ENCODE assay signal across 2 cellular contexts in the genomic region with DNA sequence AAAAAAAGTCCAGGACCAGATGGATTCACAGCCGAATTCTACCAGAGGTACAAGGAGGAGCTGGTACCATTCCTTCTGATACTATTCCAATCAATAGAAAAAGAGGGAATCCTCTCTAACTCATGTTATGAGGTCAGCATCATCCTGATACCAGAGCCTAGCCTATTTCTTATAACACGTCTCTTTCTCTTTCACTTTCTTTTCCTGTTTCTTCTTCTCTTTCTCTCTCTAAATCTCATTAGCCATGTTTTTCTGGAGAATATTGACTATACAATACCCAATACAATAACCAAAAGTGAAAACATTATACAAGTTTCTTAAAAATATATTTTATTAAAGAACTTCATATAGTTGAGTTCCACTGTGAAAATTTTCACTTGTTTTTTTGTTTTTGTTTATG.
TF ChIP-seq lines count a peak whose summit lies in the region.

No MANE protein-coding gene starts in this region.

TF ChIP-seq in SK-N-SH, 30 proteins besides CTCF, POLR2A, EP300 and RAD21 (continued from another document):
- TF ChIP-seq, protein P1, sequence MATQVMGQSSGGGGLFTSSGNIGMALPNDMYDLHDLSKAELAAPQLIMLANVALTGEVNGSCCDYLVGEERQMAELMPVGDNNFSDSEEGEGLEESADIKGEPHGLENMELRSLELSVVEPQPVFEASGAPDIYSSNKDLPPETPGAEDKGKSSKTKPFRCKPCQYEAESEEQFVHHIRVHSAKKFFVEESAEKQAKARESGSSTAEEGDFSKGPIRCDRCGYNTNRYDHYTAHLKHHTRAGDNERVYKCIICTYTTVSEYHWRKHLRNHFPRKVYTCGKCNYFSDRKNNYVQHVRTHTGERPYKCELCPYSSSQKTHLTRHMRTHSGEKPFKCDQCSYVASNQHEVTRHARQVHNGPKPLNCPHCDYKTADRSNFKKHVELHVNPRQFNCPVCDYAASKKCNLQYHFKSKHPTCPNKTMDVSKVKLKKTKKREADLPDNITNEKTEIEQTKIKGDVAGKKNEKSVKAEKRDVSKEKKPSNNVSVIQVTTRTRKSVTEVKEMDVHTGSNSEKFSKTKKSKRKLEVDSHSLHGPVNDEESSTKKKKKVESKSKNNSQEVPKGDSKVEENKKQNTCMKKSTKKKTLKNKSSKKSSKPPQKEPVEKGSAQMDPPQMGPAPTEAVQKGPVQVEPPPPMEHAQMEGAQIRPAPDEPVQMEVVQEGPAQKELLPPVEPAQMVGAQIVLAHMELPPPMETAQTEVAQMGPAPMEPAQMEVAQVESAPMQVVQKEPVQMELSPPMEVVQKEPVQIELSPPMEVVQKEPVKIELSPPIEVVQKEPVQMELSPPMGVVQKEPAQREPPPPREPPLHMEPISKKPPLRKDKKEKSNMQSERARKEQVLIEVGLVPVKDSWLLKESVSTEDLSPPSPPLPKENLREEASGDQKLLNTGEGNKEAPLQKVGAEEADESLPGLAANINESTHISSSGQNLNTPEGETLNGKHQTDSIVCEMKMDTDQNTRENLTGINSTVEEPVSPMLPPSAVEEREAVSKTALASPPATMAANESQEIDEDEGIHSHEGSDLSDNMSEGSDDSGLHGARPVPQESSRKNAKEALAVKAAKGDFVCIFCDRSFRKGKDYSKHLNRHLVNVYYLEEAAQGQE (IDR thresholded peaks at IDR 0.05; ENCODE audit: low read depth, low read length) = no peak
- no peak for TF ChIP-seq TAF1 (IDR thresholded peaks at IDR 0.05; ENCODE audit: borderline replicate concordance, low read depth, low read length)
- no peak for TF ChIP-seq JUND (IDR thresholded peaks at IDR 0.05)
- no peak for TF ChIP-seq FOXM1 (IDR thresholded peaks at IDR 0.05; ENCODE audit: low read depth)
- TF ChIP-seq, protein P2, sequence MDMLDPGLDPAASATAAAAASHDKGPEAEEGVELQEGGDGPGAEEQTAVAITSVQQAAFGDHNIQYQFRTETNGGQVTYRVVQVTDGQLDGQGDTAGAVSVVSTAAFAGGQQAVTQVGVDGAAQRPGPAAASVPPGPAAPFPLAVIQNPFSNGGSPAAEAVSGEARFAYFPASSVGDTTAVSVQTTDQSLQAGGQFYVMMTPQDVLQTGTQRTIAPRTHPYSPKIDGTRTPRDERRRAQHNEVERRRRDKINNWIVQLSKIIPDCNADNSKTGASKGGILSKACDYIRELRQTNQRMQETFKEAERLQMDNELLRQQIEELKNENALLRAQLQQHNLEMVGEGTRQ (IDR thresholded peaks at IDR 0.05; ENCODE audit: borderline replicate concordance, low read depth, low read length) = no peak
- no peak for TF ChIP-seq MEF2A (IDR thresholded peaks at IDR 0.05; ENCODE audit: borderline replicate concordance, low read depth)
- no peak for TF ChIP-seq EZH2phosphoT487 (IDR thresholded peaks at IDR 0.05; ENCODE audit: borderline replicate concordance, low read depth)
- TF ChIP-seq RFX5 (IDR thresholded peaks at IDR 0.05; ENCODE audit: low read length) = no peak

TF ChIP-seq in SK-N-SH treated with all-trans-retinoic acid at 6 μM for 48 hours, 23 proteins besides CTCF, POLR2A, EP300 and RAD21 (continued from another document):
- TF ChIP-seq, protein P3, sequence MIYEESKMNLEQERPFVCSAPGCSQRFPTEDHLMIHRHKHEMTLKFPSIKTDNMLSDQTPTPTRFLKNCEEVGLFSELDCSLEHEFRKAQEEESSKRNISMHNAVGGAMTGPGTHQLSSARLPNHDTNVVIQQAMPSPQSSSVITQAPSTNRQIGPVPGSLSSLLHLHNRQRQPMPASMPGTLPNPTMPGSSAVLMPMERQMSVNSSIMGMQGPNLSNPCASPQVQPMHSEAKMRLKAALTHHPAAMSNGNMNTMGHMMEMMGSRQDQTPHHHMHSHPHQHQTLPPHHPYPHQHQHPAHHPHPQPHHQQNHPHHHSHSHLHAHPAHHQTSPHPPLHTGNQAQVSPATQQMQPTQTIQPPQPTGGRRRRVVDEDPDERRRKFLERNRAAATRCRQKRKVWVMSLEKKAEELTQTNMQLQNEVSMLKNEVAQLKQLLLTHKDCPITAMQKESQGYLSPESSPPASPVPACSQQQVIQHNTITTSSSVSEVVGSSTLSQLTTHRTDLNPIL (CRISPR knock-in tag; IDR thresholded peaks at IDR 0.05; ENCODE audit: low read depth) = no peak
- TF ChIP-seq, protein P4, sequence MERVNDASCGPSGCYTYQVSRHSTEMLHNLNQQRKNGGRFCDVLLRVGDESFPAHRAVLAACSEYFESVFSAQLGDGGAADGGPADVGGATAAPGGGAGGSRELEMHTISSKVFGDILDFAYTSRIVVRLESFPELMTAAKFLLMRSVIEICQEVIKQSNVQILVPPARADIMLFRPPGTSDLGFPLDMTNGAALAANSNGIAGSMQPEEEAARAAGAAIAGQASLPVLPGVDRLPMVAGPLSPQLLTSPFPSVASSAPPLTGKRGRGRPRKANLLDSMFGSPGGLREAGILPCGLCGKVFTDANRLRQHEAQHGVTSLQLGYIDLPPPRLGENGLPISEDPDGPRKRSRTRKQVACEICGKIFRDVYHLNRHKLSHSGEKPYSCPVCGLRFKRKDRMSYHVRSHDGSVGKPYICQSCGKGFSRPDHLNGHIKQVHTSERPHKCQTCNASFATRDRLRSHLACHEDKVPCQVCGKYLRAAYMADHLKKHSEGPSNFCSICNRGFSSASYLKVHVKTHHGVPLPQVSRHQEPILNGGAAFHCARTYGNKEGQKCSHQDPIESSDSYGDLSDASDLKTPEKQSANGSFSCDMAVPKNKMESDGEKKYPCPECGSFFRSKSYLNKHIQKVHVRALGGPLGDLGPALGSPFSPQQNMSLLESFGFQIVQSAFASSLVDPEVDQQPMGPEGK (CRISPR knock-in tag; IDR thresholded peaks at IDR 0.05; ENCODE audit: borderline replicate concordance) = no peak
- TF ChIP-seq CSDC2 (CRISPR knock-in tag; IDR thresholded peaks at IDR 0.05) (no peak), PPARA (CRISPR knock-in tag; IDR thresholded peaks at IDR 0.05; ENCODE audit: borderline replicate concordance) (no peak), TOX (CRISPR knock-in tag; IDR thresholded peaks at IDR 0.05; ENCODE audit: borderline replicate concordance) (no peak), ZNF8 (CRISPR knock-in tag; IDR thresholded peaks at IDR 0.05) (no peak), ZFP30 (CRISPR knock-in tag; IDR thresholded peaks at IDR 0.05) (no peak), GLIS3 (CRISPR knock-in tag; IDR thresholded peaks at IDR 0.05) (no peak), RARB (CRISPR knock-in tag; IDR thresholded peaks at IDR 0.05) (no peak), OSR1 (CRISPR knock-in tag; IDR thresholded peaks at IDR 0.05) (no peak), ISL1 (CRISPR knock-in tag; IDR thresholded peaks at IDR 0.05) (no peak), ZC3H10 (CRISPR knock-in tag; IDR thresholded peaks at IDR 0.05) (no peak)
- TF ChIP-seq, protein P5, sequence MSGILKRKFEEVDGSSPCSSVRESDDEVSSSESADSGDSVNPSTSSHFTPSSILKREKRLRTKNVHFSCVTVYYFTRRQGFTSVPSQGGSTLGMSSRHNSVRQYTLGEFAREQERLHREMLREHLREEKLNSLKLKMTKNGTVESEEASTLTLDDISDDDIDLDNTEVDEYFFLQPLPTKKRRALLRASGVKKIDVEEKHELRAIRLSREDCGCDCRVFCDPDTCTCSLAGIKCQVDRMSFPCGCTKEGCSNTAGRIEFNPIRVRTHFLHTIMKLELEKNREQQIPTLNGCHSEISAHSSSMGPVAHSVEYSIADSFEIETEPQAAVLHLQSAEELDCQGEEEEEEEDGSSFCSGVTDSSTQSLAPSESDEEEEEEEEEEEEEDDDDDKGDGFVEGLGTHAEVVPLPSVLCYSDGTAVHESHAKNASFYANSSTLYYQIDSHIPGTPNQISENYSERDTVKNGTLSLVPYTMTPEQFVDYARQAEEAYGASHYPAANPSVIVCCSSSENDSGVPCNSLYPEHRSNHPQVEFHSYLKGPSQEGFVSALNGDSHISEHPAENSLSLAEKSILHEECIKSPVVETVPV (CRISPR knock-in tag; IDR thresholded peaks at IDR 0.05) = no peak
TF ChIP-seq in SK-N-SH treated with all-trans-retinoic acid at 6 μM for 48 hours: peak in this region for 0.
